In the genomic region with DNA sequence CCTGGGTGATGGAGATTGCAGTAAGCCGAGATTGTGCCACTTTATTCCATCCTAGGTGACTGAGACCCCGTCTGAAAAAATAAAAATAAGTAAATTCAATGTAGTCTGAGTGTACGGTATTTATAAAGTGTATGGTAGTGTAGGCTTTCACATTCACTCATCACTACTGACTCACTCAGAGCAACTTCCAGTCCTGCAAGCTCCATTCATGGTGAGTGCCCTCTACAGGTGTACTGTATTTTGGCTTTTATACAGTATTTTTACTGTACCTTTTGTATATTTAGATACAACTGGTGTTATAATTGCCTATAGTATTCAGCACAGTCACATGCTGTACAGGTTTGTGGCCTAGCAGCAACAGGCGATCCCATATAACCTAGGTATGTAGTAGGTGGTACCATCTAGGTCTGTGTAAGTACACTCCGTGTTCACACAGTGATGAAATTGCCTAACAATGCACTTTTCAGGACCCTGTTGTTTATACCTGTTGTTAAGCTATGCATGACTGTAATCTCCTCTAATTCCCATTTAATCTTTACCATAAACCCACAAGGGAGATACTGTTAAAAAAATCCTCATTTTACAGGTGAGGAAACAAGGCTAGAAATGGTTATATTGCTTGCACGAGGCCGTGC, we compare ENCODE assay signal across 12 cellular contexts. TPM values are rescaled to one million over a fixed set of nuclear protein-coding genes. Genes with fewer than 3 reads are reported as not detected.
DNase-seq lines count a peak whose midpoint lies in the region; ATAC-seq, FAIRE-seq and TF ChIP-seq lines count a peak whose summit lies in the region.
"Had no signal": no experiment of that assay in that cellular context is flagged by ENCODE, and none has a peak within 500 bp of the region (broad histone marks: within the 10 kb centered on the region; RNA-seq: fewer than 3 reads in every experiment).

No MANE protein-coding gene starts in this region.

- TF ChIP-seq POLR2A in H54 (IDR thresholded peaks at IDR 0.05; ENCODE audit: low read depth, low read length), result no peak

- H3K36me3 ChIP-seq in DND-41 (ENCODE audit: insufficient read depth, low read length) (no peaks in the 10 kb centered on the region), hepatocyte (replicated peaks; ENCODE audit: insufficient read depth, low read depth) (no peaks in the 10 kb centered on the region)

- H3K4me2 ChIP-seq in DND-41 (ENCODE audit: insufficient read depth, low read length) (no peak overlapping the region), hepatocyte (no peak overlapping the region)

- H3K79me2 ChIP-seq in DND-41 (ENCODE audit: insufficient read depth, low read length) (no peaks in the 10 kb centered on the region), hepatocyte (no peaks in the 10 kb centered on the region)

- FAIRE-seq in H54 (lab: Jason Lieb, UNC), result no peak

- H3K4me3 ChIP-seq in DND-41 (ENCODE audit: low read depth in 1 of 2, low read length in 2 of 2) (no peak overlapping the region), hepatocyte (no peak overlapping the region)

- WGBS in hepatocyte (ENCODE audit: low lambda C conversion rate, missing lambda C conversion rate), result 90% methylated on average over 7 of the region's 7 CpGs

- H3K9me2 ChIP-seq in hepatocyte (replicated peaks; ENCODE audit: insufficient read depth), result no peaks in the 10 kb centered on the region

- TF ChIP-seq CTCF in DND-41 (IDR thresholded peaks at IDR 0.05; ENCODE audit: borderline replicate concordance, extremely low read depth, low read length, poor library complexity, severe bottlenecking) (peak; percentile 41), GM20000 (IDR thresholded peaks at IDR 0.05; ENCODE audit: extremely low read depth, missing control alignments) (peak; percentile 9), hepatocyte (IDR thresholded peaks at IDR 0.05; ENCODE audit: poor library complexity) (peak; percentile 23)

- H3K9ac ChIP-seq in DND-41 (ENCODE audit: low read depth, low read length), result no peak overlapping the region

- H3K27me3 ChIP-seq in DND-41 (ENCODE audit: insufficient read depth, low read length, poor library complexity) (peaks cover 27% of the 10 kb centered on the region), hepatocyte (no peaks in the 10 kb centered on the region)

- H3K4me1 ChIP-seq in DND-41 (ENCODE audit: insufficient read depth, low read length), result no peaks in the 10 kb centered on the region
- H3K4me1 ChIP-seq in hepatocyte (ENCODE audit: insufficient read depth), result peaks cover 13% of the 10 kb centered on the region

- H3K27ac ChIP-seq in DND-41 (ENCODE audit: low read length) (no peak overlapping the region), hepatocyte (no peak overlapping the region)

- H4K20me1 ChIP-seq in DND-41 (ENCODE audit: insufficient read depth, low read length) (no peaks in the 10 kb centered on the region), hepatocyte (ENCODE audit: insufficient read depth, poor library complexity, severe bottlenecking) (no peaks in the 10 kb centered on the region)

- H3K9me3 ChIP-seq in DND-41 (ENCODE audit: insufficient read depth, low read length, severe bottlenecking) (no peaks in the 10 kb centered on the region), hepatocyte (ENCODE audit: low read depth) (no peaks in the 10 kb centered on the region)

- H2AFZ ChIP-seq in DND-41 (ENCODE audit: low read depth, low read length), result no peak overlapping the region
- H2AFZ ChIP-seq in hepatocyte, result no peak overlapping the region

- ATAC-seq in DND-41 (ENCODE audit: insufficient read depth, low read depth) (no peak), GM21367 (IDR thresholded peaks at IDR 0.05; ENCODE audit: unreplicated experiment) (no peak)

- DNase-seq in DND-41, result no peak
- DNase-seq in GM20000 (ENCODE audit: low spot score), result no peak
- peak; percentile 28 for DNase-seq in OCI-M1 (lab: John Stamatoyannopoulos, UW)
- DNase-seq in hepatocyte (ENCODE audit: low spot score), result no peak
- DNase-seq in COLO668 (lab: John Stamatoyannopoulos, UW; ENCODE audit: unreplicated experiment), result no peak
- no peak for DNase-seq in H54 (ENCODE audit: insufficient read length, low spot score)
- DNase-seq in effector CD4-positive, alpha-beta T cell, result no peak
- DNase-seq: activated CD4-positive, alpha-beta T cell treated with anti-CD3 and anti-CD28 coated beads, Interleukin-2, amount 50 U/mL, for 1 hour; DMS153; NCI-H1417; nucleus accumbens had no signal

RNA-seq across cellular contexts. Expression of gene CACNA1D, which starts 19.3 kb away (rescaled TPM):
- 27.8 and 30.1 TPM in 2 replicates for total RNA-seq in hepatocyte
- polyA plus RNA-seq in hepatocyte, result 5.2 and 8.9 TPM in 2 replicates
